ENCODE assay signal across 8 cellular contexts in the genomic region with DNA sequence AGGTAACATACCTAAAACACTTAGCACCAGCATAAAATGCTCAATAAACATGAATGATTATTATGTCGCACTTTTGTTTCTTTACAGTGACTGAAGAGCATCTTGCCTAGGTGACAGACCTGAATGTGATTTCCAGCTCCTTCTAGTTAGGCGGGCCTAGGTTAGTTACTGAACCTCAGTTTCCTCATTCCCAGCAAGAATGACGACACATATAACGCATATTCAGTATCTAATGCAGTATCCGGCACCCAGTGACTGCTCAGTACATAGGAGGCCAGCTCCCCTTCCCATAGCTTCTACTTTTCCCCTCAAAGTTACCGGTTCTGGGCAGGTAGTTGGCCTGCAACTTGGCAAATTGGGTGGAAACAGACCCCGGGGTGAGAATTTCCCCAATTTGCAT. TPM values are rescaled to one million over a fixed set of nuclear protein-coding genes. Genes with fewer than 3 reads are reported as not detected.
DNase-seq lines count a peak whose midpoint lies in the region; ATAC-seq, FAIRE-seq and TF ChIP-seq lines count a peak whose summit lies in the region.

No MANE protein-coding gene starts in this region.

- in situ Hi-C loops in HepG2 (cut with HindIII; ENCODE audit: extremely low pct_ligation_motif_present, low pct_unique_long_range_greater_than_20kb), result no loop called here

- H3K27me3 ChIP-seq in HepG2 (ENCODE audit: control insufficient read depth in 1 of 2, insufficient read depth in 2 of 2, low read length in 2 of 2) (no peaks in the 10 kb centered on the region; a peak in 1 of 5 replicates), right lobe of liver (no peaks in the 10 kb centered on the region), upper lobe of right lung (no peaks in the 10 kb centered on the region)

- H4K20me1 ChIP-seq in HepG2 (ENCODE audit: insufficient read depth, low read length), result no peaks in the 10 kb centered on the region

- TF ChIP-seq EP300 in HepG2 (IDR thresholded peaks at IDR 0.05; ENCODE audit: low read depth in 2 of 2, low read length in 2 of 2) (no peak), HepG2 (CRISPR knock-in tag; IDR thresholded peaks at IDR 0.05; ENCODE audit: borderline replicate concordance) (no peak)

- peak overlapping the region; percentile 97 for H3K4me2 ChIP-seq in HepG2 (ENCODE audit: low read depth, low read length)

- CTCF ChIA-PET in HepG2 (lab: Yijun Ruan, JAX; ENCODE audit: low intra/inter-chr PET ratio, low total read pairs), result no interaction called here

- no peak for DNase-seq in HepG2 (ENCODE audit: low spot score)
- DNase-seq in right lobe of liver, result no peak
- DNase-seq in upper lobe of right lung, result no peak
- no peak for DNase-seq in NCI-H2171 treated with DMSO at 0.1 percent for 48 hours (lab: John Stamatoyannopoulos, UW)
- no peak for DNase-seq in activated CD4-positive, alpha-beta T cell treated with anti-CD3 and anti-CD28 coated beads for 48 hours
- DNase-seq in left ventricle myocardium superior, result no peak

- no peak for TF ChIP-seq CTCF in HepG2 (CRISPR knock-in tag; IDR thresholded peaks at IDR 0.05)
- no peak for TF ChIP-seq CTCF in right lobe of liver (IDR thresholded peaks at IDR 0.05)
- no peak for TF ChIP-seq CTCF in WI38 (IDR thresholded peaks at IDR 0.05; ENCODE audit: low read depth, low read length)
- TF ChIP-seq CTCF in upper lobe of right lung (IDR thresholded peaks at IDR 0.05), result no peak

- TF ChIP-seq RAD21 in HepG2 (CRISPR knock-in tag; IDR thresholded peaks at IDR 0.05), result no peak

- H2AFZ ChIP-seq in HepG2 (ENCODE audit: low read length), result peak overlapping the region; percentile 87

- POLR2A ChIA-PET in HepG2 (lab: Yijun Ruan, JAX), result no interaction called here

- BruUV-seq in HepG2 (replicated peaks; lab: Mats Ljungman, UMichigan), result TSS peak; percentile 45

- H3K36me3 ChIP-seq in HepG2 (replicated peaks in 1 of 2; ENCODE audit: control insufficient read depth in 1 of 2, insufficient read depth in 2 of 2, low read length in 2 of 2) (peaks cover 4 to 9% of the 10 kb centered on the region in 2 experiments; a peak in 4 of 5 replicates), right lobe of liver (no peaks in the 10 kb centered on the region), upper lobe of right lung (no peaks in the 10 kb centered on the region)

- FAIRE-seq in HepG2 (lab: Jason Lieb, UNC), result no peak

- intact Hi-C loops in HepG2 (cut with micrococcal nuclease; ENCODE audit: unreplicated experiment) (no loop called here), right lobe of liver (cut with DNase I) (no loop called here), upper lobe of right lung (cut with DNase I) (no loop called here), left ventricle myocardium superior (cut with micrococcal nuclease) (no loop called here)

- peak overlapping the region; percentile 80 for H3K9ac ChIP-seq in HepG2 (ENCODE audit: insufficient read depth, low read depth, low read length)

- peaks cover 36% of the 10 kb centered on the region for H3K79me2 ChIP-seq in HepG2 (ENCODE audit: insufficient read depth, low read length)

- H3K27ac ChIP-seq in HepG2 (ENCODE audit: extremely low read length, insufficient read depth, low read length) (peak overlapping the region; percentile 69), right lobe of liver (no peak overlapping the region), upper lobe of right lung (no peak overlapping the region)

- H3K9me3 ChIP-seq in HepG2 (ENCODE audit: low read length) (no peaks in the 10 kb centered on the region), right lobe of liver (no peaks in the 10 kb centered on the region), upper lobe of right lung (no peaks in the 10 kb centered on the region)

- no peak for TF ChIP-seq POLR2A in HepG2 (IDR thresholded peaks at IDR 0.05; ENCODE audit: insufficient read depth in 1 of 2, low read depth in 2 of 2, low read length in 2 of 2)
- TF ChIP-seq POLR2A in right lobe of liver (IDR thresholded peaks at IDR 0.05), result no peak

- H3K4me3 ChIP-seq in HepG2 (replicated peaks in 1 of 3; ENCODE audit: insufficient read depth in 1 of 3, low read depth in 2 of 3, low read length in 3 of 3) (peak overlapping the region; percentile 88 to 94 (median 93)), right lobe of liver (no peak overlapping the region), WI38 (ENCODE audit: low read depth, low read length) (peak overlapping the region; percentile 73), iPS-11a (ENCODE audit: low read depth, low read length) (peak overlapping the region; percentile 96), upper lobe of right lung (peak overlapping the region; percentile 64)

- ATAC-seq in HepG2 (peak; percentile 13), right lobe of liver (no peak), upper lobe of right lung (no peak), left ventricle myocardium superior (no peak)

- WGBS in HepG2 (ENCODE audit: low lambda C conversion rate), result 25% methylated on average over 6 of the region's 7 CpGs
- 47% methylated on average over 7 of the region's 7 CpGs for WGBS in right lobe of liver (ENCODE audit: insufficient coverage, low coverage, low lambda C conversion rate, missing lambda C conversion rate)

- H3K4me1 ChIP-seq in HepG2 (ENCODE audit: insufficient read depth, low read length) (peaks cover 63% of the 10 kb centered on the region), right lobe of liver (peaks cover 0 to 8% (median 4%) of the 10 kb centered on the region in 4 donors), upper lobe of right lung (peaks cover 5% of the 10 kb centered on the region)

RNA-seq across cellular contexts. Expression of gene AUNIP, which starts 0.8 kb away (rescaled TPM):
- total RNA-seq in HepG2 (2016; rRNA removed; fragmentation: Illumina TruSeq; extraction: Trizol), result 12.3 and 12.8 TPM in 2 replicates
- total RNA-seq in HepG2 (2016; cell fraction: cytosol; rRNA removed; fragmentation: Illumina TruSeq; extraction: Trizol; ENCODE audit: low read depth), result 5.7 TPM in 2 replicates
- 12.6 and 14.1 TPM in 2 replicates for total RNA-seq in HepG2 (2016; cell fraction: insoluble cytoplasmic fraction; rRNA removed; fragmentation: Illumina TruSeq; extraction: Trizol)
- 10.9 and 11.6 TPM in 2 replicates for total RNA-seq in HepG2 (2016; cell fraction: membrane; rRNA removed; fragmentation: Illumina TruSeq; extraction: Trizol)
- 10.2 and 12.0 TPM in 2 replicates for total RNA-seq in HepG2 (2016; cell fraction: nucleus; rRNA removed; fragmentation: Illumina TruSeq; extraction: Trizol)
- 2.4 and 3.8 TPM in 2 replicates for polyA plus RNA-seq in HepG2 (2011; rRNA removed)
- polyA plus RNA-seq in HepG2 (2011; cell fraction: cytosol; rRNA removed), result 2.0 and 2.5 TPM in 2 replicates
- polyA plus RNA-seq in HepG2 (2011; cell fraction: nucleus; rRNA removed), result 2.3 TPM in 2 replicates
- polyA plus RNA-seq in HepG2 (2012), result 1.4 and 2.3 TPM in 2 replicates
- 2.5 and 3.0 TPM in 2 replicates for polyA plus RNA-seq in HepG2 (2016; cell fraction: cytosol; fragmentation: Illumina TruSeq; extraction: Trizol; ENCODE audit: low read depth)
- polyA plus RNA-seq in HepG2 (2016; cell fraction: insoluble cytoplasmic fraction; fragmentation: Illumina TruSeq; extraction: Trizol; ENCODE audit: low read depth), result 12.7 and 13.5 TPM in 2 replicates
- polyA plus RNA-seq in HepG2 (2016; cell fraction: membrane; fragmentation: Illumina TruSeq; extraction: Trizol; ENCODE audit: low read depth), result 4.7 and 4.8 TPM in 2 replicates
- 7.1 and 8.3 TPM in 2 replicates for polyA plus RNA-seq in HepG2 (2016; cell fraction: nucleus; fragmentation: Illumina TruSeq; extraction: Trizol; ENCODE audit: insufficient read depth, low read depth)
- polyA minus RNA-seq in HepG2 (2011; rRNA and poly(A)+ RNA removed; ENCODE audit: low replicate concordance), result 4.6 and 20.8 TPM in 2 replicates
- 2.7 and 3.9 TPM in 2 replicates for polyA minus RNA-seq in HepG2 (2011; cell fraction: cytosol; rRNA and poly(A)+ RNA removed)
- 5.7 and 7.3 TPM in 2 replicates for polyA minus RNA-seq in HepG2 (2011; cell fraction: nucleus; rRNA and poly(A)+ RNA removed)
- total RNA-seq in right lobe of liver, result under 1 TPM in 2 of 6 experiments, not detected in 4; 0.43 to 0.56 TPM
- total RNA-seq in upper lobe of right lung, result not detected
- total RNA-seq in left ventricle myocardium superior, result not detected

RNA-seq across cellular contexts. Expression of gene PAQR7, which starts 17.0 kb away (rescaled TPM):
- total RNA-seq in HepG2 (2016; rRNA removed; fragmentation: Illumina TruSeq; extraction: Trizol) (6.0 and 13.2 TPM in 2 replicates), right lobe of liver (1 to 10 TPM in 5 of 6 experiments, under 1 TPM in 1; 0.74 to 4.8 (median 2.4) TPM), upper lobe of right lung (10.8 TPM), left ventricle myocardium superior (2.0 TPM)
- 4.1 and 4.7 TPM in 2 replicates for total RNA-seq in HepG2 (2016; cell fraction: cytosol; rRNA removed; fragmentation: Illumina TruSeq; extraction: Trizol; ENCODE audit: low read depth)
- total RNA-seq in HepG2 (2016; cell fraction: insoluble cytoplasmic fraction; rRNA removed; fragmentation: Illumina TruSeq; extraction: Trizol), result 6.2 and 13.0 TPM in 2 replicates
- total RNA-seq in HepG2 (2016; cell fraction: membrane; rRNA removed; fragmentation: Illumina TruSeq; extraction: Trizol), result 10.2 and 10.4 TPM in 2 replicates
- total RNA-seq in HepG2 (2016; cell fraction: nucleus; rRNA removed; fragmentation: Illumina TruSeq; extraction: Trizol), result 8.2 and 9.4 TPM in 2 replicates
- 16.6 and 20.2 TPM in 2 replicates for polyA plus RNA-seq in HepG2 (2011; rRNA removed)
- 19.1 and 22.5 TPM in 2 replicates for polyA plus RNA-seq in HepG2 (2011; cell fraction: cytosol; rRNA removed)
- polyA plus RNA-seq in HepG2 (2011; cell fraction: nucleus; rRNA removed), result 17.0 and 18.5 TPM in 2 replicates
- 13.9 and 14.2 TPM in 2 replicates for polyA plus RNA-seq in HepG2 (2012)
- polyA plus RNA-seq in HepG2 (2016; cell fraction: cytosol; fragmentation: Illumina TruSeq; extraction: Trizol; ENCODE audit: low read depth), result 2.4 TPM in 2 replicates
- 4.5 and 5.3 TPM in 2 replicates for polyA plus RNA-seq in HepG2 (2016; cell fraction: insoluble cytoplasmic fraction; fragmentation: Illumina TruSeq; extraction: Trizol; ENCODE audit: low read depth)
- polyA plus RNA-seq in HepG2 (2016; cell fraction: membrane; fragmentation: Illumina TruSeq; extraction: Trizol; ENCODE audit: low read depth), result 5.2 and 5.6 TPM in 2 replicates
- polyA plus RNA-seq in HepG2 (2016; cell fraction: nucleus; fragmentation: Illumina TruSeq; extraction: Trizol; ENCODE audit: insufficient read depth, low read depth), result 19.6 and 20.2 TPM in 2 replicates
- polyA minus RNA-seq in HepG2 (2011; rRNA and poly(A)+ RNA removed; ENCODE audit: low replicate concordance), result 21.8 and 127 TPM in 2 replicates
- polyA minus RNA-seq in HepG2 (2011; cell fraction: cytosol; rRNA and poly(A)+ RNA removed), result 28.0 and 29.7 TPM in 2 replicates
- polyA minus RNA-seq in HepG2 (2011; cell fraction: nucleus; rRNA and poly(A)+ RNA removed), result 6.8 and 10.7 TPM in 2 replicates

RNA-seq across cellular contexts. Expression of gene MTFR1L, which starts 38.7 kb away (rescaled TPM):
- total RNA-seq in HepG2 (2016; rRNA removed; fragmentation: Illumina TruSeq; extraction: Trizol) (38.0 and 47.5 TPM in 2 replicates), right lobe of liver (10 to 100 TPM; 30.8 to 48.9 (median 43.3) TPM), upper lobe of right lung (46.0 TPM), left ventricle myocardium superior (227 TPM)
- 28.2 and 30.9 TPM in 2 replicates for total RNA-seq in HepG2 (2016; cell fraction: cytosol; rRNA removed; fragmentation: Illumina TruSeq; extraction: Trizol; ENCODE audit: low read depth)
- 40.1 and 47.2 TPM in 2 replicates for total RNA-seq in HepG2 (2016; cell fraction: insoluble cytoplasmic fraction; rRNA removed; fragmentation: Illumina TruSeq; extraction: Trizol)
- 56.8 and 65.1 TPM in 2 replicates for total RNA-seq in HepG2 (2016; cell fraction: membrane; rRNA removed; fragmentation: Illumina TruSeq; extraction: Trizol)
- total RNA-seq in HepG2 (2016; cell fraction: nucleus; rRNA removed; fragmentation: Illumina TruSeq; extraction: Trizol), result 25.8 and 26.4 TPM in 2 replicates
- polyA plus RNA-seq in HepG2 (2011; rRNA removed), result 55.7 and 68.1 TPM in 2 replicates
- polyA plus RNA-seq in HepG2 (2011; cell fraction: cytosol; rRNA removed), result 36.1 and 44.8 TPM in 2 replicates
- polyA plus RNA-seq in HepG2 (2011; cell fraction: nucleus; rRNA removed), result 196 and 210 TPM in 2 replicates
- polyA plus RNA-seq in HepG2 (2012), result 39.2 and 42.0 TPM in 2 replicates
- polyA plus RNA-seq in HepG2 (2016; cell fraction: cytosol; fragmentation: Illumina TruSeq; extraction: Trizol; ENCODE audit: low read depth), result 28.1 and 35.4 TPM in 2 replicates
- 45.3 and 52.8 TPM in 2 replicates for polyA plus RNA-seq in HepG2 (2016; cell fraction: insoluble cytoplasmic fraction; fragmentation: Illumina TruSeq; extraction: Trizol; ENCODE audit: low read depth)
- 52.1 and 54.5 TPM in 2 replicates for polyA plus RNA-seq in HepG2 (2016; cell fraction: membrane; fragmentation: Illumina TruSeq; extraction: Trizol; ENCODE audit: low read depth)
- polyA plus RNA-seq in HepG2 (2016; cell fraction: nucleus; fragmentation: Illumina TruSeq; extraction: Trizol; ENCODE audit: insufficient read depth, low read depth), result 60.6 and 65.4 TPM in 2 replicates
- polyA minus RNA-seq in HepG2 (2011; rRNA and poly(A)+ RNA removed; ENCODE audit: low replicate concordance), result 29.8 and 53.8 TPM in 2 replicates
- 18.0 and 18.1 TPM in 2 replicates for polyA minus RNA-seq in HepG2 (2011; cell fraction: cytosol; rRNA and poly(A)+ RNA removed)
- polyA minus RNA-seq in HepG2 (2011; cell fraction: nucleus; rRNA and poly(A)+ RNA removed), result 23.8 and 32.3 TPM in 2 replicates

RNA-seq across cellular contexts. Expression of gene STMN1, which starts 47.7 kb away (rescaled TPM):
- 409 and 618 TPM in 2 replicates for total RNA-seq in HepG2 (2016; rRNA removed; fragmentation: Illumina TruSeq; extraction: Trizol)
- total RNA-seq in HepG2 (2016; cell fraction: cytosol; rRNA removed; fragmentation: Illumina TruSeq; extraction: Trizol; ENCODE audit: low read depth), result 56.4 and 56.9 TPM in 2 replicates
- total RNA-seq in HepG2 (2016; cell fraction: insoluble cytoplasmic fraction; rRNA removed; fragmentation: Illumina TruSeq; extraction: Trizol), result 416 and 627 TPM in 2 replicates
- total RNA-seq in HepG2 (2016; cell fraction: membrane; rRNA removed; fragmentation: Illumina TruSeq; extraction: Trizol), result 77.5 and 91.5 TPM in 2 replicates
- 147 and 152 TPM in 2 replicates for total RNA-seq in HepG2 (2016; cell fraction: nucleus; rRNA removed; fragmentation: Illumina TruSeq; extraction: Trizol)
- polyA plus RNA-seq in HepG2 (2011; rRNA removed), result 27.3 and 45.9 TPM in 2 replicates
- 14.4 and 19.7 TPM in 2 replicates for polyA plus RNA-seq in HepG2 (2011; cell fraction: cytosol; rRNA removed)
- 19.5 and 20.7 TPM in 2 replicates for polyA plus RNA-seq in HepG2 (2011; cell fraction: nucleus; rRNA removed)
- 58.4 and 155 TPM in 2 replicates for polyA plus RNA-seq in HepG2 (2012)
- 80.3 and 82.5 TPM in 2 replicates for polyA plus RNA-seq in HepG2 (2016; cell fraction: cytosol; fragmentation: Illumina TruSeq; extraction: Trizol; ENCODE audit: low read depth)
- polyA plus RNA-seq in HepG2 (2016; cell fraction: insoluble cytoplasmic fraction; fragmentation: Illumina TruSeq; extraction: Trizol; ENCODE audit: low read depth), result 774 and 823 TPM in 2 replicates
- 86.8 and 89.3 TPM in 2 replicates for polyA plus RNA-seq in HepG2 (2016; cell fraction: membrane; fragmentation: Illumina TruSeq; extraction: Trizol; ENCODE audit: low read depth)
- polyA plus RNA-seq in HepG2 (2016; cell fraction: nucleus; fragmentation: Illumina TruSeq; extraction: Trizol; ENCODE audit: insufficient read depth, low read depth), result 316 and 323 TPM in 2 replicates
- polyA minus RNA-seq in HepG2 (2011; rRNA and poly(A)+ RNA removed; ENCODE audit: low replicate concordance), result 11.3 and 32.5 TPM in 2 replicates
- polyA minus RNA-seq in HepG2 (2011; cell fraction: cytosol; rRNA and poly(A)+ RNA removed), result 18.3 and 20.7 TPM in 2 replicates
- polyA minus RNA-seq in HepG2 (2011; cell fraction: nucleus; rRNA and poly(A)+ RNA removed), result 22.0 and 32.7 TPM in 2 replicates
- total RNA-seq in right lobe of liver, result 10 to 100 TPM in 1 of 6 experiments, 1 to 10 TPM in 5; 2.1 to 11.7 (median 6.8) TPM
- total RNA-seq in upper lobe of right lung, result 42.5 TPM
- total RNA-seq in left ventricle myocardium superior, result 21.4 TPM

RNA-seq across cellular contexts. Expression of gene SELENON, which starts 58.5 kb away (rescaled TPM):
- total RNA-seq in HepG2 (2016; rRNA removed; fragmentation: Illumina TruSeq; extraction: Trizol), result 3.4 and 3.8 TPM in 2 replicates
- total RNA-seq in HepG2 (2016; cell fraction: cytosol; rRNA removed; fragmentation: Illumina TruSeq; extraction: Trizol; ENCODE audit: low read depth), result 1.4 and 1.6 TPM in 2 replicates
- total RNA-seq in HepG2 (2016; cell fraction: insoluble cytoplasmic fraction; rRNA removed; fragmentation: Illumina TruSeq; extraction: Trizol), result 2.6 and 3.9 TPM in 2 replicates
- total RNA-seq in HepG2 (2016; cell fraction: membrane; rRNA removed; fragmentation: Illumina TruSeq; extraction: Trizol), result 5.9 and 6.0 TPM in 2 replicates
- total RNA-seq in HepG2 (2016; cell fraction: nucleus; rRNA removed; fragmentation: Illumina TruSeq; extraction: Trizol), result 6.6 and 8.7 TPM in 2 replicates
- polyA plus RNA-seq in HepG2 (2011; rRNA removed), result 8.0 and 8.9 TPM in 2 replicates
- 9.0 and 9.2 TPM in 2 replicates for polyA plus RNA-seq in HepG2 (2011; cell fraction: cytosol; rRNA removed)
- 13.1 and 15.6 TPM in 2 replicates for polyA plus RNA-seq in HepG2 (2011; cell fraction: nucleus; rRNA removed)
- 10.5 and 11.5 TPM in 2 replicates for polyA plus RNA-seq in HepG2 (2012)
- polyA plus RNA-seq in HepG2 (2016; cell fraction: cytosol; fragmentation: Illumina TruSeq; extraction: Trizol; ENCODE audit: low read depth), result 3.5 and 4.0 TPM in 2 replicates
- 8.8 and 12.5 TPM in 2 replicates for polyA plus RNA-seq in HepG2 (2016; cell fraction: insoluble cytoplasmic fraction; fragmentation: Illumina TruSeq; extraction: Trizol; ENCODE audit: low read depth)
- 12.1 and 12.7 TPM in 2 replicates for polyA plus RNA-seq in HepG2 (2016; cell fraction: membrane; fragmentation: Illumina TruSeq; extraction: Trizol; ENCODE audit: low read depth)
- 27.6 and 29.1 TPM in 2 replicates for polyA plus RNA-seq in HepG2 (2016; cell fraction: nucleus; fragmentation: Illumina TruSeq; extraction: Trizol; ENCODE audit: insufficient read depth, low read depth)
- 10.4 TPM in 2 replicates for polyA minus RNA-seq in HepG2 (2011; rRNA and poly(A)+ RNA removed; ENCODE audit: low replicate concordance)
- 8.1 and 8.3 TPM in 2 replicates for polyA minus RNA-seq in HepG2 (2011; cell fraction: cytosol; rRNA and poly(A)+ RNA removed)
- 3.1 and 5.0 TPM in 2 replicates for polyA minus RNA-seq in HepG2 (2011; cell fraction: nucleus; rRNA and poly(A)+ RNA removed)
- total RNA-seq in right lobe of liver, result 10 to 100 TPM; 11.9 to 21.8 (median 17.8) TPM
- 95.9 TPM for total RNA-seq in upper lobe of right lung
- total RNA-seq in left ventricle myocardium superior, result 46.3 TPM

Comparison
In these comparisons a context has a peak if more than half of its experiments do, and no peak if none do; other contexts are left out.
1. H3K4me3 ChIP-seq: peak in HepG2 (3 of 3), WI38 (single experiment), iPS-11a (single experiment) and upper lobe of right lung (single experiment); none in right lobe of liver (0 of 3).